ENCODE assay signal across 8 cellular contexts in genomic region chr7:134778941-134779740, GRCh38. TPM values are rescaled to one million over a fixed set of nuclear protein-coding genes. Genes with fewer than 3 reads are reported as not detected.
DNase-seq lines count a peak whose midpoint lies in the region; ATAC-seq and TF ChIP-seq lines count a peak whose summit lies in the region.

Gene CALD1 (plus strand): TSS chr7:134779634. CDS start chr7:134867734, 88,100 bp downstream.

- TF ChIP-seq EP300 in SK-N-SH (IDR thresholded peaks at IDR 0.05; ENCODE audit: borderline replicate concordance in 1 of 2, low read depth in 1 of 2, low read length in 1 of 2) (peak; percentile 37 to 95; a peak in 3 of 4 replicates), neural cell (conservative IDR thresholded peaks at IDR 0.05; ENCODE audit: poor library complexity, severe bottlenecking) (peak; percentile 21)

- H3F3A ChIP-seq in SK-N-SH (replicated peaks; ENCODE audit: insufficient read depth) = peaks cover 24% of the 10 kb centered on the region
- H3F3A ChIP-seq in neural cell (ENCODE audit: insufficient read depth, low read length, poor library complexity, severe bottlenecking) = no peaks in the 10 kb centered on the region

- in situ Hi-C loops in G401 (cut with HindIII; ENCODE audit: low sequenced_read_pairs) = no loop called here

- H3K4me2 ChIP-seq in SK-N-SH (peak within 1 kb of the TSS; percentile 86), neural cell (ENCODE audit: low read length) (peak within 1 kb of the TSS; percentile 76)

- WGBS in SK-N-SH (ENCODE audit: low lambda C conversion rate) = 16% methylated on average over 14 of the region's 15 CpGs

- H3K4me1 ChIP-seq in SK-N-SH (ENCODE audit: control insufficient read depth in 1 of 2, insufficient read depth in 2 of 2, low read depth in 1 of 2, low read length in 1 of 2) = peaks cover 30 to 39% of the 10 kb centered on the region in 2 experiments

- H3K9ac ChIP-seq in SK-N-SH = peak within 1 kb of the TSS; percentile 82
- H3K9ac ChIP-seq in neural cell (ENCODE audit: low read length) = peak within 1 kb of the TSS; percentile 60

- no peak; the same call in 1 of the 2 replicates for TF ChIP-seq RAD21 in SK-N-SH (IDR thresholded peaks at IDR 0.05; ENCODE audit: low read length)
- no peak for TF ChIP-seq RAD21 in neural cell (conservative IDR thresholded peaks at IDR 0.05)

- H3K9me3 ChIP-seq in SK-N-SH (no peaks in the 10 kb centered on the region), neural cell (ENCODE audit: low read length) (no peaks in the 10 kb centered on the region)

- ATAC-seq in GM18517 (IDR thresholded peaks at IDR 0.05; ENCODE audit: unreplicated experiment) = no peak
- ATAC-seq in GM18907 (IDR thresholded peaks at IDR 0.05; ENCODE audit: unreplicated experiment) = no peak

- H4K20me1 ChIP-seq in SK-N-SH (ENCODE audit: insufficient read depth) = peaks cover 36% of the 10 kb centered on the region
- no peaks in the 10 kb centered on the region for H4K20me1 ChIP-seq in neural cell (ENCODE audit: insufficient read depth)

- H3K79me2 ChIP-seq in SK-N-SH (ENCODE audit: insufficient read depth) (peaks cover 45% of the 10 kb centered on the region), neural cell (replicated peaks; ENCODE audit: insufficient read depth, low read length) (no peaks in the 10 kb centered on the region)

- peak within 1 kb of the TSS; percentile 60; the same call in 1 of the 2 replicates for H2AFZ ChIP-seq in SK-N-SH (ENCODE audit: low read depth)
- H2AFZ ChIP-seq in neural cell (ENCODE audit: low read depth, low read length) = peak within 1 kb of the TSS; percentile 28

- H3K27ac ChIP-seq in SK-N-SH (ENCODE audit: low read depth in 2 of 2, low read length in 1 of 2) (peak within 1 kb of the TSS; percentile 87 to 90), neural cell (ENCODE audit: low read length) (peak within 1 kb of the TSS; percentile 13)

- TF ChIP-seq CTCF in SK-N-SH (IDR thresholded peaks at IDR 0.05) (no peak), foreskin fibroblast (IDR thresholded peaks at IDR 0.05; ENCODE audit: low read depth, low read length) (no peak), neural cell (IDR thresholded peaks at IDR 0.05; ENCODE audit: poor library complexity, severe bottlenecking) (no peak)

- POLR2A ChIA-PET in SK-N-SH (lab: Yijun Ruan, JAX) = no interaction called here

- peak within 1 kb of the TSS; percentile 69 to 74 for H3K4me3 ChIP-seq in SK-N-SH (ENCODE audit: low read depth in 2 of 2, low read length in 1 of 2)
- peak within 1 kb of the TSS; percentile 80 to 84 for H3K4me3 ChIP-seq in foreskin fibroblast (ENCODE audit: low read depth in 1 of 2, low read length in 2 of 2)
- H3K4me3 ChIP-seq in neural cell (ENCODE audit: low read length) = peak within 1 kb of the TSS; percentile 65

- H3K27me3 ChIP-seq in SK-N-SH (ENCODE audit: insufficient read depth) (no peaks in the 10 kb centered on the region), neural cell (ENCODE audit: insufficient read depth, low read depth, low read length) (no peaks in the 10 kb centered on the region)

- H3K9me2 ChIP-seq in SK-N-SH (no peaks in the 10 kb centered on the region), neural cell (ENCODE audit: insufficient read depth, low read length) (no peaks in the 10 kb centered on the region)

- CTCF ChIA-PET in SK-N-SH (lab: Yijun Ruan, JAX) = no interaction called here

- DNase-seq in G401 (ENCODE audit: low spot score) = peak; percentile 83
- DNase-seq in SK-N-SH = peak; percentile 62
- DNase-seq in foreskin fibroblast = peak; percentile 98
- DNase-seq in NCI-H524 (lab: John Stamatoyannopoulos, UW) = no peak
- DNase-seq in cortex of kidney (lab: John Stamatoyannopoulos, UW) = no peak

- peaks cover 20 to 24% of the 10 kb centered on the region in 2 experiments for H3K36me3 ChIP-seq in SK-N-SH (replicated peaks in 1 of 2; ENCODE audit: control insufficient read depth in 1 of 2, insufficient read depth in 2 of 2, low read length in 1 of 2)
- no peaks in the 10 kb centered on the region for H3K36me3 ChIP-seq in neural cell (ENCODE audit: insufficient read depth, low read length)

TF ChIP-seq in SK-N-SH, 30 proteins besides CTCF, POLR2A, EP300 and RAD21 (continues in another document):
- TF ChIP-seq PBX3 (IDR thresholded peaks at IDR 0.05) (peak; percentile 96), JUND (IDR thresholded peaks at IDR 0.05) (peak; percentile 88), MAX (IDR thresholded peaks at IDR 0.05; ENCODE audit: low read depth) (peak; percentile 92), RXRA (IDR thresholded peaks at IDR 0.05; ENCODE audit: borderline replicate concordance, low read depth) (no peak), ELF1 (IDR thresholded peaks at IDR 0.05) (no peak), RFX5 (IDR thresholded peaks at IDR 0.05; ENCODE audit: low read length) (no peak), RCOR1 (IDR thresholded peaks at IDR 0.05; ENCODE audit: low read length) (0 out of 2 replicates have a peak, but pooled peaks have one; percentile 3)
- TF ChIP-seq, protein P1, sequence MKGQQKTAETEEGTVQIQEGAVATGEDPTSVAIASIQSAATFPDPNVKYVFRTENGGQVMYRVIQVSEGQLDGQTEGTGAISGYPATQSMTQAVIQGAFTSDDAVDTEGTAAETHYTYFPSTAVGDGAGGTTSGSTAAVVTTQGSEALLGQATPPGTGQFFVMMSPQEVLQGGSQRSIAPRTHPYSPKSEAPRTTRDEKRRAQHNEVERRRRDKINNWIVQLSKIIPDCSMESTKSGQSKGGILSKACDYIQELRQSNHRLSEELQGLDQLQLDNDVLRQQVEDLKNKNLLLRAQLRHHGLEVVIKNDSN (IDR thresholded peaks at IDR 0.05; ENCODE audit: borderline replicate concordance, low read depth) = no peak

TF ChIP-seq in neural cell, 6 proteins besides CTCF, POLR2A, EP300 and RAD21:
- TF ChIP-seq POLR2AphosphoS5 (IDR thresholded peaks at IDR 0.05) (peak; percentile 45), EZH2 (IDR thresholded peaks at IDR 0.05; ENCODE audit: borderline replicate concordance, insufficient read depth, low read length, poor library complexity, severe bottlenecking) (no peak), TAF1 (IDR thresholded peaks at IDR 0.05; ENCODE audit: low read depth) (no peak), MXI1 (conservative IDR thresholded peaks at IDR 0.05; ENCODE audit: poor library complexity, severe bottlenecking) (peak; percentile 16), SMC3 (conservative IDR thresholded peaks at IDR 0.05; ENCODE audit: poor library complexity) (no peak)
- TF ChIP-seq, protein P2, sequence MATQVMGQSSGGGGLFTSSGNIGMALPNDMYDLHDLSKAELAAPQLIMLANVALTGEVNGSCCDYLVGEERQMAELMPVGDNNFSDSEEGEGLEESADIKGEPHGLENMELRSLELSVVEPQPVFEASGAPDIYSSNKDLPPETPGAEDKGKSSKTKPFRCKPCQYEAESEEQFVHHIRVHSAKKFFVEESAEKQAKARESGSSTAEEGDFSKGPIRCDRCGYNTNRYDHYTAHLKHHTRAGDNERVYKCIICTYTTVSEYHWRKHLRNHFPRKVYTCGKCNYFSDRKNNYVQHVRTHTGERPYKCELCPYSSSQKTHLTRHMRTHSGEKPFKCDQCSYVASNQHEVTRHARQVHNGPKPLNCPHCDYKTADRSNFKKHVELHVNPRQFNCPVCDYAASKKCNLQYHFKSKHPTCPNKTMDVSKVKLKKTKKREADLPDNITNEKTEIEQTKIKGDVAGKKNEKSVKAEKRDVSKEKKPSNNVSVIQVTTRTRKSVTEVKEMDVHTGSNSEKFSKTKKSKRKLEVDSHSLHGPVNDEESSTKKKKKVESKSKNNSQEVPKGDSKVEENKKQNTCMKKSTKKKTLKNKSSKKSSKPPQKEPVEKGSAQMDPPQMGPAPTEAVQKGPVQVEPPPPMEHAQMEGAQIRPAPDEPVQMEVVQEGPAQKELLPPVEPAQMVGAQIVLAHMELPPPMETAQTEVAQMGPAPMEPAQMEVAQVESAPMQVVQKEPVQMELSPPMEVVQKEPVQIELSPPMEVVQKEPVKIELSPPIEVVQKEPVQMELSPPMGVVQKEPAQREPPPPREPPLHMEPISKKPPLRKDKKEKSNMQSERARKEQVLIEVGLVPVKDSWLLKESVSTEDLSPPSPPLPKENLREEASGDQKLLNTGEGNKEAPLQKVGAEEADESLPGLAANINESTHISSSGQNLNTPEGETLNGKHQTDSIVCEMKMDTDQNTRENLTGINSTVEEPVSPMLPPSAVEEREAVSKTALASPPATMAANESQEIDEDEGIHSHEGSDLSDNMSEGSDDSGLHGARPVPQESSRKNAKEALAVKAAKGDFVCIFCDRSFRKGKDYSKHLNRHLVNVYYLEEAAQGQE (IDR thresholded peaks at IDR 0.05; ENCODE audit: borderline replicate concordance) = peak; percentile 56

RNA-seq across cellular contexts. Expression of gene CALD1, which starts in this region (rescaled TPM):
- total RNA-seq in G401 (2014; rRNA removed; shearing (Covaris generic)) = 0.55 and 1.9 TPM in 2 replicates
- polyA plus RNA-seq in SK-N-SH (2012; rRNA removed) = 299 and 303 TPM in 2 replicates
- polyA plus RNA-seq in SK-N-SH (2012; cell fraction: cytosol; rRNA removed) = 269 and 329 TPM in 2 replicates
- polyA plus RNA-seq in SK-N-SH (2012; cell fraction: nucleus; rRNA removed) = 304 and 462 TPM in 2 replicates
- polyA plus RNA-seq in neural cell = 7.0 and 8.0 TPM in 2 replicates
- 7.1 and 9.5 TPM in 2 replicates for polyA minus RNA-seq in neural cell

Comparison
In these comparisons a context has a peak if more than half of its experiments do, and no peak if none do; other contexts are left out.
1. RNA of gene CALD1 (polyA plus RNA-seq): 269 to 462 TPM in SK-N-SH; 7.0 to 8.0 TPM in neural cell; every median in the first group is over 10 times any median in the second.
2. DNase-seq: peak in G401 (single experiment), SK-N-SH (single experiment) and foreskin fibroblast (2 of 2); none in NCI-H524 (0 of 2) and cortex of kidney (single experiment).
3. Peak in every context shown above with its lines, with median percentiles within 50 percentile points of each other: H3K4me3 ChIP-seq.